ENCODE assay signal across 1 cellular context in genomic region chr6:32118782-32119628, GRCh38.
TF ChIP-seq lines count a peak whose summit lies in the region.

No MANE protein-coding gene starts in this region.

TF ChIP-seq in K562, 482 proteins besides CTCF, POLR2A, EP300 and RAD21 (continued from another document and continues in another):
- TF ChIP-seq GMEB1 (CRISPR knock-in tag; IDR thresholded peaks at IDR 0.05) (no peak), POLR2B (IDR thresholded peaks at IDR 0.05; ENCODE audit: low read depth, partially characterized antibody) (no peak), ZBTB11 (CRISPR knock-in tag; IDR thresholded peaks at IDR 0.05) (no peak), ZNF436 (CRISPR knock-in tag; IDR thresholded peaks at IDR 0.05) (no peak), PKNOX1 (IDR thresholded peaks at IDR 0.05) (peak; percentile 30; the same call in 1 of the 2 replicates), HMGN3 (IDR thresholded peaks at IDR 0.05; ENCODE audit: borderline replicate concordance, extremely low read depth, insufficient read length, low read depth, low read length) (no peak), ZBTB43 (CRISPR knock-in tag; IDR thresholded peaks at IDR 0.05) (0 out of 2 replicates have a peak, but pooled peaks have one; percentile 26), ZNF76 (CRISPR knock-in tag; IDR thresholded peaks at IDR 0.05; ENCODE audit: borderline replicate concordance) (no peak), ZBTB7A (IDR thresholded peaks at IDR 0.05; ENCODE audit: borderline replicate concordance, control insufficient read depth, low read depth, low read length) (no peak), ZNF318 (IDR thresholded peaks at IDR 0.05; ENCODE audit: borderline replicate concordance in 1 of 2, low read depth in 1 of 2) (no peak), ATF1 (CRISPR knock-in tag; IDR thresholded peaks at IDR 0.05) (no peak), ATF1 (tag; IDR thresholded peaks at IDR 0.05) (peak; percentile 32; the same call in 1 of the 2 replicates), NR2C2 (CRISPR knock-in tag; IDR thresholded peaks at IDR 0.05) (peak; percentile 82), NR2C2 (tag; IDR thresholded peaks at IDR 0.05) (peak; percentile 91), NFXL1 (CRISPR knock-in tag; IDR thresholded peaks at IDR 0.05) (no peak), MEIS2 (IDR thresholded peaks at IDR 0.05; ENCODE audit: partially characterized antibody) (no peak), ZNF764 (CRISPR knock-in tag; IDR thresholded peaks at IDR 0.05; ENCODE audit: low read depth) (no peak), HEY1 (CRISPR knock-in tag; IDR thresholded peaks at IDR 0.05; ENCODE audit: borderline replicate concordance) (no peak), SMARCE1 (IDR thresholded peaks at IDR 0.05) (no peak), DEAF1 (CRISPR knock-in tag; IDR thresholded peaks at IDR 0.05) (peak; percentile 96), RBFOX2 (IDR thresholded peaks at IDR 0.05; ENCODE audit: low read depth, low read length) (peak; percentile 43), ZNF551 (CRISPR knock-in tag; IDR thresholded peaks at IDR 0.05) (no peak), ZBTB17 (CRISPR knock-in tag; IDR thresholded peaks at IDR 0.05) (peak; percentile 50; the same call in 1 of the 2 replicates), RNF2 (IDR thresholded peaks at IDR 0.05) (no peak), ARID3A (IDR thresholded peaks at IDR 0.05; ENCODE audit: borderline replicate concordance, low read depth, low read length) (no peak), HDAC8 (tag; IDR thresholded peaks at IDR 0.05) (no peak), BRF1 (IDR thresholded peaks at IDR 0.05; ENCODE audit: borderline replicate concordance, extremely low read depth, insufficient read length) (no peak), TCF7L2 (IDR thresholded peaks at IDR 0.05; ENCODE audit: low read depth, low read length) (no peak), ZC3H4 (CRISPR knock-in tag; IDR thresholded peaks at IDR 0.05; ENCODE audit: borderline replicate concordance) (no peak), CLOCK (CRISPR knock-in tag; IDR thresholded peaks at IDR 0.05; ENCODE audit: borderline replicate concordance) (no peak), TRIM25 (IDR thresholded peaks at IDR 0.05; ENCODE audit: borderline replicate concordance) (0 out of 2 replicates have a peak, but pooled peaks have one; percentile 37), ZNF174 (CRISPR knock-in tag; IDR thresholded peaks at IDR 0.05) (no peak), ZBTB1 (CRISPR knock-in tag; IDR thresholded peaks at IDR 0.05; ENCODE audit: borderline replicate concordance, low read depth) (no peak)
